In the genomic region with DNA sequence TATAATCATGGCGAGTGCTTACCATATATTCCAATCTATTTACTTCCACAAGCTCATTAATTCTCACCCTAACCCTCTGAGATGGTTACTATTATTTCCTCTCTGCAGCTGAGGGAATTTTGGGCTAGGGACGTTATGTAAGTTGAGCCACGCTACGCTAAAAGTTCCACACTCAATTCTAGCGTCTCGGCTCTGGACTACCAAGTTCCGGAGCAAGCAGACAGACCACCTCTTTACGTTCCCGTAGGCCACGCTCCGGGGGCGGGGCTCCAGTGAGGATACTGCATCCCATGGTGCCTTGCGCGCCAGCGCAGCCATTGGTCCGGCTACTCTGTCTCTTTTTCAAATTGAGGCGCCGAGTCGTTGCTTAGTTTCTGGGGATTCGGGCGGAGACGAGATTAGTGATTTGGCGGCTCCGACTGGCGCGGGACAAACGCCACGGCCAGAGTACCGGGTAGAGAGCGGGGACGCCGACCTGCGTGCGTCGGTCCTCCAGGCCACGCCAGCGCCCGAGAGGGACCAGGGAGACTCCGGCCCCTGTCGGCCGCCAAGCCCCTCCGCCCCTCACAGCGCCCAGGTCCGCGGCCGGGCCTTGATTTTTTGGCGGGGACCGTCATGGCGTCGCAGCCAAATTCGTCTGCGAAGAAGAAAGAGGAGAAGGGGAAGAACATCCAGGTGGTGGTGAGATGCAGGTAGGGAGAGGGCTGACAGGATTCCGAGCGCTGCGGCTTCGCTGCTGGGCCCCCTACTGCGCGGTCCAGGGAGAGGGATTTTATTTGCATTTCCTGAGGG, we compare ENCODE assay signal across 7 cellular contexts.
DNase-seq lines count a peak whose midpoint lies in the region; ATAC-seq and FAIRE-seq lines count a peak whose summit lies in the region.

A gene (plus strand): TSS at position 370 of the 792 bp plus-strand sequence. CDS start 246 bp downstream, at position 616.

- DNase-seq in GM18507 (ENCODE audit: extremely low spot score, insufficient read length, low read depth) (peak; percentile 78), NCI-H2081 (lab: John Stamatoyannopoulos, UW) (peak; percentile 91 to 96), T1000 (lab: John Stamatoyannopoulos, UW) (peak; percentile 94), astrocyte of the hippocampus (ENCODE audit: low read depth, low spot score) (peak; percentile 99), hippocampal formation (lab: John Stamatoyannopoulos, UW) (peak; percentile 95), retina (peak; percentile 96)

- peak; percentile 99 for FAIRE-seq in GM18507 (lab: Jason Lieb, UNC)

- ATAC-seq in HG02981 (IDR thresholded peaks at IDR 0.05; ENCODE audit: unreplicated experiment): peak; percentile 79

Comparison
In these comparisons a context has a peak if more than half of its experiments do, and no peak if none do; other contexts are left out.
1. Peak in every context shown above with its lines: DNase-seq and ATAC-seq.